ENCODE assay signal across 8 cellular contexts in genomic region chr20:30811896-30812671, GRCh38.
DNase-seq lines count a peak whose midpoint lies in the region; ATAC-seq lines count a peak whose summit lies in the region.

No MANE protein-coding gene starts in this region.

- peak; percentile 59 for DNase-seq in Ammon's horn (ENCODE audit: low spot score)
- peak; percentile 65 for DNase-seq in GM23248
- peak; percentile 19 for DNase-seq in NOMO-1 treated with DMSO at 0.1 percent for 48 hours (lab: John Stamatoyannopoulos, UW; ENCODE audit: unreplicated experiment)
- peak; percentile 12 for DNase-seq in fibroblast of the conjunctiva (ENCODE audit: low read depth)
- peak; percentile 36 for DNase-seq in putamen (ENCODE audit: low spot score)
- DNase-seq in DMS153 treated with DMSO at 0.1 percent for 48 hours (lab: John Stamatoyannopoulos, UW; ENCODE audit: unreplicated experiment), result no peak
- no peak for DNase-seq in activated naive CD4-positive, alpha-beta T cell treated with anti-CD3 and anti-CD28 coated beads, Interleukin-2, amount 50 U/mL, for 16 hours

- no peaks in the 10 kb centered on the region for H3F3A ChIP-seq in GM23248 (ENCODE audit: insufficient read depth)

- no peaks in the 10 kb centered on the region for H4K20me1 ChIP-seq in GM23248 (ENCODE audit: insufficient read depth)

- H3K4me3 ChIP-seq in GM23248, result peak overlapping the region; percentile 44; the same call in 1 of the 2 replicates

- 28 to 29% methylated on average over 32 to 34 of the region's 34 CpGs for WGBS in GM23248 (ENCODE audit: low coverage in 1 of 2, low lambda C conversion rate in 2 of 2, missing lambda C conversion rate in 2 of 2), 2 experiments

- no peaks in the 10 kb centered on the region for H3K4me1 ChIP-seq in GM23248 (ENCODE audit: insufficient read depth)

- no peak overlapping the region for H3K9ac ChIP-seq in GM23248

- ATAC-seq in GM21529 (IDR thresholded peaks at IDR 0.05; ENCODE audit: unreplicated experiment), result no peak

- no peak overlapping the region for H3K27ac ChIP-seq in GM23248

- H3K9me2 ChIP-seq in GM23248 (ENCODE audit: insufficient read depth), result no peaks in the 10 kb centered on the region

- no peaks in the 10 kb centered on the region for H3K79me2 ChIP-seq in GM23248 (ENCODE audit: insufficient read depth)

- H3K4me2 ChIP-seq in GM23248 (ENCODE audit: unreplicated experiment), result peak overlapping the region; percentile 67

- no peaks in the 10 kb centered on the region for H3K9me3 ChIP-seq in GM23248 (ENCODE audit: low read depth)

- no peaks in the 10 kb centered on the region for H3K36me3 ChIP-seq in GM23248 (ENCODE audit: low read depth)

- in situ Hi-C loops in GM23248 (cut with MboI), result no loop called here

- H2AFZ ChIP-seq in GM23248, result peak overlapping the region; percentile 76

- H3K27me3 ChIP-seq in GM23248 (replicated peaks; ENCODE audit: insufficient read depth), result peaks cover 30% of the 10 kb centered on the region

Comparison
In these comparisons a context has a peak if more than half of its experiments do, and no peak if none do; other contexts are left out.
1. DNase-seq: peak in Ammon's horn (single experiment), GM23248 (single experiment), NOMO-1 treated with DMSO at 0.1 percent for 48 hours (single experiment), fibroblast of the conjunctiva (single experiment) and putamen (single experiment); none in DMS153 treated with DMSO at 0.1 percent for 48 hours (single experiment) and activated naive CD4-positive, alpha-beta T cell treated with anti-CD3 and anti-CD28 coated beads, Interleukin-2, amount 50 U/mL, for 16 hours (single experiment).